In the genomic region with DNA sequence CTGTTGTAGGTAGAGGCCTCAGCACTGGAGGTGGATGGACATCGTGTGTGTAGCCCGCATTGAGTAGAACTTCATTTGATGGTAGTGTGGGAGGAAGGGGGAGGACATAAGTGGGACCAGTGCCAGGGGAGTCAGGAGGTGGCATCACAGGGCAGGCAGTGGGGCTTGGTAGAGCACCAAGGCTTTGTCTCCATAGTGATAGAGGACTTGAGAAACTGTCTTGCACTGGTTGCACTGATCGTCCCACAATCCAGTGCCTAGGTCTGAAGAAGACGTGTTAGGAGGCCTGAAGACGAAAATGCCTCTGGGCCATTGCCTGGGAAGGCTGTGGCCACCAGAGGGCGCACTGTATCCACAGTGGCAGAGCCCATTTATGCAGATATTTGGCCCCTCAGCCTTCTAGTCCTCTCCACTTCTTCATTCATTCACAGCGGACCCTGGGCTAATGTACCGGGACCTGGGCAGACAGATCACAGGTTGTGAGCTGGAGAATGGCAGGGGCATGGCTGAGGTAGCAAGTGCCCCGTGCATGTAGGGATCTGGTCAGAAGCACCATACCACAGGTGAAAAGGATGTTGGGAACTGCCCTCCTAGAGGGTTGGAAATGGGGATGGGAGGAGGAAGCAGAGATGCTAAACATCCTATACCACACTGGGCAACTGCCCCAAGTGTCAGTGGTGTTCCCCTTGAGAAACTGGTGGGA, we compare ENCODE assay signal across 8 cellular contexts.
DNase-seq lines count a peak whose midpoint lies in the region; ATAC-seq and TF ChIP-seq lines count a peak whose summit lies in the region.

No MANE protein-coding gene starts in this region.

- peak; percentile 89 for DNase-seq in GM12865 (ENCODE audit: low read depth)
- DNase-seq in LNCaP clone FGC (ENCODE audit: low read depth) = peak; percentile 59
- DNase-seq in RWPE1 (ENCODE audit: low spot score) = peak; percentile 77
- peak; percentile 76 for DNase-seq in fibroblast of the conjunctiva (ENCODE audit: low read depth)
- DNase-seq in substantia nigra (lab: John Stamatoyannopoulos, UW) = peak in 47 of 49 donors; percentile 33 to 93 (median 69)

- H3K9me3 Mint-ChIP-seq in activated T-helper 17 cell treated with anti-CD3 and anti-CD28 coated beads, Interleukin-2, amount 50 U/mL, for 72 hours = no peaks in the 10 kb centered on the region

- H3K4me3 ChIP-seq in GM12865 (ENCODE audit: low read depth, low read length) = no peak overlapping the region
- H3K4me3 ChIP-seq in LNCaP clone FGC (ENCODE audit: low read depth, low read length) = no peak overlapping the region
- no peak overlapping the region for H3K4me3 ChIP-seq in neutrophil (ENCODE audit: low read depth in 1 of 2, low read length in 1 of 2)

- no peaks in the 10 kb centered on the region for H3K36me3 Mint-ChIP-seq in activated T-helper 17 cell treated with anti-CD3 and anti-CD28 coated beads, Interleukin-2, amount 50 U/mL, for 72 hours (ENCODE audit: low read depth)

- peaks cover 34% of the 10 kb centered on the region for H3K36me3 ChIP-seq in neutrophil

- TF ChIP-seq CTCF in GM12865 (IDR thresholded peaks at IDR 0.05; ENCODE audit: insufficient read depth, low read depth, low read length, missing control alignments) = peak; percentile 96
- peak; percentile 92 for TF ChIP-seq CTCF in LNCaP clone FGC (IDR thresholded peaks at IDR 0.05; ENCODE audit: control insufficient read depth, extremely low read depth, insufficient read depth)
- TF ChIP-seq CTCF in RWPE1 (conservative IDR thresholded peaks at IDR 0.05; ENCODE audit: low read depth) = peak; percentile 90
- peak; percentile 85 for TF ChIP-seq CTCF in neutrophil (IDR thresholded peaks at IDR 0.05)

- H3K27ac ChIP-seq in RWPE1 = no peak overlapping the region
- no peak overlapping the region for H3K27ac ChIP-seq in neutrophil
- no peak overlapping the region for H3K27ac ChIP-seq in substantia nigra (ENCODE audit: low read depth, low read length, poor library complexity, severe bottlenecking)

- H3K27me3 ChIP-seq in neutrophil = no peaks in the 10 kb centered on the region

- peak; percentile 79 for ATAC-seq in activated T-helper 17 cell treated with anti-CD3 and anti-CD28 coated beads, Interleukin-2, amount 50 U/mL, for 72 hours (replicated peaks)
- ATAC-seq in HG03175 (IDR thresholded peaks at IDR 0.05; ENCODE audit: unreplicated experiment) = no peak

- no peaks in the 10 kb centered on the region for H3K9me3 ChIP-seq in neutrophil

- no peaks in the 10 kb centered on the region for H3K27me3 Mint-ChIP-seq in activated T-helper 17 cell treated with anti-CD3 and anti-CD28 coated beads, Interleukin-2, amount 50 U/mL, for 72 hours

- CTCF ChIA-PET in RWPE1 (lab: Yijun Ruan, JAX) = interaction anchor here (0.6 to 2.0 kb wide), 8 partner anchors 105 to 225 kb away, joined by 3 to 9 read pairs (median 3); no protein-coding TSS in a partner anchor

- H3K27ac Mint-ChIP-seq in activated T-helper 17 cell treated with anti-CD3 and anti-CD28 coated beads, Interleukin-2, amount 50 U/mL, for 72 hours = no peak overlapping the region

- no peaks in the 10 kb centered on the region for H3K4me1 Mint-ChIP-seq in activated T-helper 17 cell treated with anti-CD3 and anti-CD28 coated beads, Interleukin-2, amount 50 U/mL, for 72 hours

- no peak overlapping the region for H3K4me3 Mint-ChIP-seq in activated T-helper 17 cell treated with anti-CD3 and anti-CD28 coated beads, Interleukin-2, amount 50 U/mL, for 72 hours

- POLR2A ChIA-PET in RWPE1 (lab: Yijun Ruan, JAX; ENCODE audit: low non-redundant PET) = no interaction called here

- H3K4me1 ChIP-seq in neutrophil (ENCODE audit: control insufficient read depth in 1 of 2, insufficient read depth in 1 of 2, low read depth in 1 of 2, low read length in 1 of 2) = peaks cover 0 to 10% of the 10 kb centered on the region in 2 experiments
